2 cellular contexts compared by ENCODE assay signal in the genomic region with DNA sequence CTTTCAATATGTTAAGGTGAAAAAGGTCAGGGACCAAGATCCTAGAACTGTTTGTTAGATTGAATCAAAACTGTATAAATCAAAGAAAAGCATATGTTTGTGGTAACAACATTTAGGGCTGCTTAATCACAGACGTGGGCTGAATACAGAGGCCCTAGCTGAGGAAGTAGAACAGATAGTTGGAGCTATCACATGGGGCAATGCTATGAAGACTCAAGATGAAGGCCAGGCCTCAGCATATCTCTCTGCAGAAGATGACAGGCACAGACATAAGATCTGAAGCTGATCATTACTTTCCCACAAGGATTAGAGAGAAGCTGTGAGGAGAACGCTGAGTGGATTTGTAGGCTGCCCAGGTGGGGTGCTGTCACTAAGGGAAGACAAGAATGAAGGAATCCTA.
TF ChIP-seq lines count a peak whose summit lies in the region.

No MANE protein-coding gene starts in this region.

TF ChIP-seq in HCT116, 20 proteins besides CTCF, POLR2A, EP300 and RAD21:
- TF ChIP-seq SIN3A (IDR thresholded peaks at IDR 0.05; ENCODE audit: low read depth) (no peak), EZH2 (IDR thresholded peaks at IDR 0.05) (no peak), SRF (IDR thresholded peaks at IDR 0.05; ENCODE audit: low read depth) (no peak), ZFX (IDR thresholded peaks at IDR 0.05) (no peak)
- TF ChIP-seq, protein P1, sequence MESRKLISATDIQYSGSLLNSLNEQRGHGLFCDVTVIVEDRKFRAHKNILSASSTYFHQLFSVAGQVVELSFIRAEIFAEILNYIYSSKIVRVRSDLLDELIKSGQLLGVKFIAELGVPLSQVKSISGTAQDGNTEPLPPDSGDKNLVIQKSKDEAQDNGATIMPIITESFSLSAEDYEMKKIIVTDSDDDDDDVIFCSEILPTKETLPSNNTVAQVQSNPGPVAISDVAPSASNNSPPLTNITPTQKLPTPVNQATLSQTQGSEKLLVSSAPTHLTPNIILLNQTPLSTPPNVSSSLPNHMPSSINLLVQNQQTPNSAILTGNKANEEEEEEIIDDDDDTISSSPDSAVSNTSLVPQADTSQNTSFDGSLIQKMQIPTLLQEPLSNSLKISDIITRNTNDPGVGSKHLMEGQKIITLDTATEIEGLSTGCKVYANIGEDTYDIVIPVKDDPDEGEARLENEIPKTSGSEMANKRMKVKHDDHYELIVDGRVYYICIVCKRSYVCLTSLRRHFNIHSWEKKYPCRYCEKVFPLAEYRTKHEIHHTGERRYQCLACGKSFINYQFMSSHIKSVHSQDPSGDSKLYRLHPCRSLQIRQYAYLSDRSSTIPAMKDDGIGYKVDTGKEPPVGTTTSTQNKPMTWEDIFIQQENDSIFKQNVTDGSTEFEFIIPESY (IDR thresholded peaks at IDR 0.05; ENCODE audit: extremely low read depth, insufficient replicate concordance, low read length), result no peak

TF ChIP-seq in endothelial cell of umbilical vein, 7 proteins besides CTCF, POLR2A, EP300 and RAD21:
- TF ChIP-seq EZH2 (IDR thresholded peaks at IDR 0.05; ENCODE audit: borderline replicate concordance, low read depth, low read length, severe bottlenecking) (no peak), JUN (IDR thresholded peaks at IDR 0.05; ENCODE audit: borderline replicate concordance, insufficient read depth, insufficient read length, low read depth) (no peak), GATA2 (IDR thresholded peaks at IDR 0.05; ENCODE audit: insufficient read depth, insufficient read length, low read depth, low read length) (no peak), MYC (IDR thresholded peaks at IDR 0.05; ENCODE audit: low read depth, low read length) (no peak), FOS (IDR thresholded peaks at IDR 0.05; ENCODE audit: borderline replicate concordance, insufficient read depth, low read length) (no peak), POLR2AphosphoS5 (IDR thresholded peaks at IDR 0.05; ENCODE audit: insufficient read depth, low read depth, low read length) (no peak)
- TF ChIP-seq, protein P2, sequence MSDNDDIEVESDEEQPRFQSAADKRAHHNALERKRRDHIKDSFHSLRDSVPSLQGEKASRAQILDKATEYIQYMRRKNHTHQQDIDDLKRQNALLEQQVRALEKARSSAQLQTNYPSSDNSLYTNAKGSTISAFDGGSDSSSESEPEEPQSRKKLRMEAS (IDR thresholded peaks at IDR 0.05; ENCODE audit: insufficient read depth, insufficient read length), result no peak
